In the genomic region with DNA sequence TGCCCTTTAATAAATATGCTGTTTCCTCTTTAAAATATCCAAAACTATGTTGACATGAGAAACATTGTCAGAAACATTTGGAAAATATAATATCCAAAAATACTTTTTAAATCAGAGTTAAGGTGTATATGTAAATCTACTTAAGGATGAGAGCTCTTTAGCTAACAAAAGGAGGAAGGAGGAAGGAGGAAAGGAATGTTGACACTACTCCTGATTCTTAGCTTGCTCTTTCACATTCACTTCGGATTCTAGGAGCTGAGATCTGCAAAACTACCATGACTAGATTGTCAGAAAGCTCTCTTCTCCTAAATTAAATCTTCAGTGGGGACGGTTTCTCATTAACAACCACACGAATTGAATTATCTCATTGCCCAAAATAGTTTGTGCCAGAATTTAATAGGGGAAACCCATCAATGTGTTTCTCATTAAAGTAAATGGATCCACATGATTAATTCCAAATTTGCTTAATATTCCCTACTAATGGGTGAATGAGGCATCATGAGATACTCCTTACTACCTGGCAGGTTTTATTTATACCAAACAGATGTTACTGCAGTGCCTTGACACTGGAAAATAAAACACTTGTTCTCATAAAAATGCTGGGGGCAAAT, we compare ENCODE assay signal across 25 cellular contexts.
"Had no signal": no experiment of that assay in that cellular context is flagged by ENCODE, and none has a peak within 500 bp of the region (broad histone marks: within the 10 kb centered on the region; RNA-seq: fewer than 3 reads in every experiment).

No MANE protein-coding gene starts in this region.

- H2AFZ ChIP-seq: hepatocyte, parathyroid adenoma had no signal

- H3K4me3 Mint-ChIP-seq: dendritic cell treated with granulocyte-macrophage colony-stimulating factor and Interleukin-4, amounts not matched to agents 40 ng/mL and 50 ng/mL, for 4 days; immature natural killer cell; natural killer cell; stimulated activated naive CD8-positive, alpha-beta T cell treated with anti-CD3 and anti-CD28 coated beads, Interleukin-15, amount 100 ng/mL, for 72 hours had no signal

- ATAC-seq: gastroesophageal sphincter; heart left ventricle; left colon; left ventricle myocardium superior; lower lobe of right lung; natural killer cell; right lobe of liver; stimulated activated naive CD8-positive, alpha-beta T cell treated with anti-CD3 and anti-CD28 coated beads, Interleukin-15, amount 100 ng/mL, for 72 hours; upper lobe of right lung had no signal

- H3K36me3 ChIP-seq: colonic mucosa, gastroesophageal sphincter, heart left ventricle, lower lobe of right lung, right lobe of liver, suprapubic skin, transverse colon, upper lobe of right lung, uterus had no signal

- H3K27me3 ChIP-seq: colonic mucosa, gastroesophageal sphincter, heart left ventricle, hepatocyte, right lobe of liver, suprapubic skin, transverse colon, upper lobe of right lung, uterus had no signal

- H3K9me3 Mint-ChIP-seq: dendritic cell treated with granulocyte-macrophage colony-stimulating factor and Interleukin-4, amounts not matched to agents 40 ng/mL and 50 ng/mL, for 4 days; stimulated activated naive CD8-positive, alpha-beta T cell treated with anti-CD3 and anti-CD28 coated beads, Interleukin-15, amount 100 ng/mL, for 72 hours had no signal

- H3K36me3 Mint-ChIP-seq: immature natural killer cell, natural killer cell had no signal

- H3K9me3 ChIP-seq: colonic mucosa, lower lobe of right lung, right lobe of liver, suprapubic skin, transverse colon, uterus had no signal

- H3K4me1 Mint-ChIP-seq: immature natural killer cell; natural killer cell; stimulated activated naive CD8-positive, alpha-beta T cell treated with anti-CD3 and anti-CD28 coated beads, Interleukin-15, amount 100 ng/mL, for 72 hours had no signal

- H3K27me3 Mint-ChIP-seq: dendritic cell treated with granulocyte-macrophage colony-stimulating factor and Interleukin-4, amounts not matched to agents 40 ng/mL and 50 ng/mL, for 4 days; progenitor cell of endocrine pancreas; stimulated activated naive CD8-positive, alpha-beta T cell treated with anti-CD3 and anti-CD28 coated beads, Interleukin-15, amount 100 ng/mL, for 72 hours had no signal

- H3K79me2 ChIP-seq: hepatocyte, parathyroid adenoma had no signal

- H3K9ac ChIP-seq: parathyroid adenoma had no signal

- H3K4me2 ChIP-seq: hepatocyte had no signal

- H3K27ac Mint-ChIP-seq: dendritic cell treated with granulocyte-macrophage colony-stimulating factor and Interleukin-4, amounts not matched to agents 40 ng/mL and 50 ng/mL, for 4 days; immature natural killer cell; natural killer cell; progenitor cell of endocrine pancreas; stimulated activated naive CD8-positive, alpha-beta T cell treated with anti-CD3 and anti-CD28 coated beads, Interleukin-15, amount 100 ng/mL, for 72 hours had no signal

- DNase-seq: colonic mucosa; effector CD8-positive, alpha-beta T cell; heart left ventricle; immature natural killer cell; islet precursor cell; kidney glomerular epithelial cell; left colon; left ventricle myocardium superior; lower lobe of right lung; natural killer cell; right lobe of liver; small intestine; stimulated activated CD4-positive, alpha-beta T cell treated with anti-CD3 and anti-CD28 coated beads, Interleukin-15, amount 100 ng/mL, for 24 hours; stimulated activated CD4-positive, alpha-beta T cell treated with anti-CD3 and anti-CD28 coated beads, Interleukin-2, amount 100 ng/mL, for 48 hours; stimulated activated naive CD4-positive, alpha-beta T cell; stimulated activated naive CD8-positive, alpha-beta T cell treated with anti-CD3 and anti-CD28 coated beads, Interleukin-15, amount 100 ng/mL, for 72 hours; transverse colon; upper lobe of right lung; uterus had no signal

- H3K4me1 ChIP-seq: colonic mucosa, gastroesophageal sphincter, heart left ventricle, lower lobe of right lung, parathyroid adenoma, right lobe of liver, suprapubic skin, transverse colon, upper lobe of right lung, uterus had no signal

- H3K4me3 ChIP-seq: colonic mucosa, gastroesophageal sphincter, heart left ventricle, hepatocyte, lower lobe of right lung, right lobe of liver, suprapubic skin, transverse colon, upper lobe of right lung, uterus had no signal

- H3K27ac ChIP-seq: colonic mucosa, gastroesophageal sphincter, heart left ventricle, hepatocyte, lower lobe of right lung, parathyroid adenoma, right lobe of liver, suprapubic skin, transverse colon, upper lobe of right lung, uterus had no signal
